2 cellular contexts compared by ENCODE assay signal in genomic region chr5:81513982-81514381, GRCh38.
TF ChIP-seq lines count a peak whose summit lies in the region.

No MANE protein-coding gene starts in this region.

TF ChIP-seq in SK-N-SH, 30 proteins besides CTCF, POLR2A, EP300 and RAD21 (continued from another document):
- TF ChIP-seq CHD2 (IDR thresholded peaks at IDR 0.05; ENCODE audit: low read length, partially characterized antibody) (no peak), REST (IDR thresholded peaks at IDR 0.05; ENCODE audit: low read depth, low read length) (no peak), FOXJ3 (CRISPR knock-in tag; IDR thresholded peaks at IDR 0.05) (no peak), RCOR1 (IDR thresholded peaks at IDR 0.05; ENCODE audit: low read length) (no peak)

TF ChIP-seq in GM23338, 12 proteins besides CTCF, POLR2A, EP300 and RAD21 (continued from another document):
- no peak for TF ChIP-seq ZNF462 (CRISPR knock-in tag; IDR thresholded peaks at IDR 0.05)
